8 cellular contexts compared by ENCODE assay signal in genomic region chr12:9446883-9447761, GRCh38.
DNase-seq lines count a peak whose midpoint lies in the region; ATAC-seq, FAIRE-seq and TF ChIP-seq lines count a peak whose summit lies in the region.
"Not testable (repeated sequence)": the region's sequence is repeated elsewhere in the genome, so short reads cannot be mapped to it uniquely, and the experiment has no call there.

No MANE protein-coding gene starts in this region.

- H3K4me1 Mint-ChIP-seq in IgD-negative memory B cell = peaks cover 11 to 24% (median 12%) of the 10 kb centered on the region in 3 donors
- H3K4me1 Mint-ChIP-seq in activated CD4-positive, alpha-beta memory T cell treated with anti-CD3 and anti-CD28 coated beads for 36 hours (ENCODE audit: low read depth) = peaks cover 13% of the 10 kb centered on the region

- not testable (repeated sequence) for DNase-seq in AG04450 (ENCODE audit: low read depth, low spot score); dorsolateral prefrontal cortex; keratinocyte (ENCODE audit: low read depth, low spot score)
- DNase-seq in activated CD4-positive, alpha-beta memory T cell treated with anti-CD3 and anti-CD28 coated beads for 36 hours = peak; percentile 27

- H3K27ac ChIP-seq in AG04450 (ENCODE audit: low read depth, low read length) (peak overlapping the region; percentile 31), keratinocyte (ENCODE audit: control insufficient read depth, insufficient read depth, low read length) (peak overlapping the region; percentile 43)
- H3K27ac ChIP-seq in dorsolateral prefrontal cortex; rectal smooth muscle tissue (ENCODE audit: low read depth, low read length): not testable (repeated sequence)

- POLR2A ChIA-PET in AG04450 (lab: Yijun Ruan, JAX); activated CD4-positive, alpha-beta memory T cell treated with anti-CD3 and anti-CD28 coated beads for 36 hours (lab: Charles Lee): not testable (repeated sequence)

- intact Hi-C loops in activated CD4-positive, alpha-beta memory T cell treated with anti-CD3 and anti-CD28 coated beads for 36 hours (cut with micrococcal nuclease); dorsolateral prefrontal cortex (cut with DNase I): not testable (repeated sequence)

- H2AFZ ChIP-seq in keratinocyte (ENCODE audit: control insufficient read depth, low read length) = peak overlapping the region; percentile 46

- ATAC-seq in GM19324 (IDR thresholded peaks at IDR 0.05; ENCODE audit: low FRiP score, unreplicated experiment) (peak; percentile 28), HG02763 (IDR thresholded peaks at IDR 0.05; ENCODE audit: unreplicated experiment) (peak; percentile 14)

- not testable (repeated sequence) for H3K9me1 ChIP-seq in keratinocyte (ENCODE audit: control insufficient read depth, extremely low read depth, insufficient read depth, low read length)

- H3K4me2 ChIP-seq in keratinocyte (ENCODE audit: control insufficient read depth, extremely low read depth, insufficient read depth, low read depth, low read length) = peak overlapping the region; percentile 79

- not testable (repeated sequence) for H3K9me3 ChIP-seq in AG04450 (ENCODE audit: control insufficient read depth, insufficient read depth, low read length); keratinocyte (ENCODE audit: control insufficient read depth, low read depth, low read length)

- H3K4me1 ChIP-seq in keratinocyte (ENCODE audit: control insufficient read depth, extremely low read depth, insufficient read depth, low read length); rectal smooth muscle tissue (ENCODE audit: control insufficient read depth, insufficient read depth, low read length): not testable (repeated sequence)

- H3K79me2 ChIP-seq in keratinocyte (ENCODE audit: control insufficient read depth, insufficient read depth, low read length) = not testable (repeated sequence)

- CTCF ChIA-PET in AG04450 (lab: Charles Lee); activated CD4-positive, alpha-beta memory T cell treated with anti-CD3 and anti-CD28 coated beads for 36 hours (lab: Charles Lee): not testable (repeated sequence)

- not testable (repeated sequence) for TF ChIP-seq CTCF in AG04450 (IDR thresholded peaks at IDR 0.05; ENCODE audit: low read depth, low read length); dorsolateral prefrontal cortex (IDR thresholded peaks at IDR 0.05 in 54 of 56, conservative IDR thresholded peaks at IDR 0.05 in 2 of 56; ENCODE audit: low read depth in 1 of 56, partially characterized antibody in 56 of 56); keratinocyte (optimal IDR thresholded peaks at IDR 0.05 in 1 of 3, IDR thresholded peaks at IDR 0.05 in 1 of 3, conservative IDR thresholded peaks at IDR 0.05 in 1 of 3; ENCODE audit: extremely low read depth in 1 of 3, insufficient read depth in 2 of 3, low read length in 3 of 3)

- peak overlapping the region; percentile 73 for H3K9ac ChIP-seq in keratinocyte (ENCODE audit: control insufficient read depth, extremely low read depth, insufficient read depth, low read length)
- H3K9ac ChIP-seq in rectal smooth muscle tissue (ENCODE audit: low read length) = not testable (repeated sequence)

- H3K4me3 ChIP-seq in AG04450 (ENCODE audit: low read depth, low read length) = peak overlapping the region; percentile 66
- peak overlapping the region in 49 of 59 donors; percentile 50 to 84 (median 72) for H3K4me3 ChIP-seq in dorsolateral prefrontal cortex
- H3K4me3 ChIP-seq in keratinocyte (ENCODE audit: control insufficient read depth in 2 of 3, extremely low read depth in 1 of 3, insufficient read depth in 2 of 3, low read depth in 1 of 3, low read length in 3 of 3) = peak overlapping the region; percentile 55 to 73 (median 67)
- H3K4me3 ChIP-seq in rectal smooth muscle tissue (ENCODE audit: low read length) = peak overlapping the region; percentile 61

- not testable (repeated sequence) for H3K36me3 Mint-ChIP-seq in IgD-negative memory B cell; activated CD4-positive, alpha-beta memory T cell treated with anti-CD3 and anti-CD28 coated beads for 36 hours

- not testable (repeated sequence) for FAIRE-seq in keratinocyte (lab: Jason Lieb, UNC)

- dilution Hi-C loops in keratinocyte (cut with MboI; ENCODE audit: extremely low pct_ligation_motif_present, low sequenced_read_pairs) = not testable (repeated sequence)

- not testable (repeated sequence) for H3K9me3 Mint-ChIP-seq in IgD-negative memory B cell; activated CD4-positive, alpha-beta memory T cell treated with anti-CD3 and anti-CD28 coated beads for 36 hours

- H3K27me3 Mint-ChIP-seq in IgD-negative memory B cell; activated CD4-positive, alpha-beta memory T cell treated with anti-CD3 and anti-CD28 coated beads for 36 hours: not testable (repeated sequence)

- H3K36me3 ChIP-seq in keratinocyte (ENCODE audit: control insufficient read depth in 2 of 2, extremely low read depth in 1 of 2, insufficient read depth in 2 of 2, low read length in 2 of 2); rectal smooth muscle tissue (ENCODE audit: control insufficient read depth, insufficient read depth, low read length): not testable (repeated sequence)

- H3K4me3 Mint-ChIP-seq in IgD-negative memory B cell = peak overlapping the region; percentile 97 to 100 (median 99)
- peak overlapping the region; percentile 97 for H3K4me3 Mint-ChIP-seq in activated CD4-positive, alpha-beta memory T cell treated with anti-CD3 and anti-CD28 coated beads for 36 hours

- peak overlapping the region in 2 of 3 donors; percentile 96 to 100 for H3K27ac Mint-ChIP-seq in IgD-negative memory B cell
- not testable (repeated sequence) for H3K27ac Mint-ChIP-seq in activated CD4-positive, alpha-beta memory T cell treated with anti-CD3 and anti-CD28 coated beads for 36 hours

- H3K27me3 ChIP-seq in AG04450 (ENCODE audit: control insufficient read depth, insufficient read depth, low read length); dorsolateral prefrontal cortex; keratinocyte (ENCODE audit: control insufficient read depth, extremely low read depth, insufficient read depth, low read length); rectal smooth muscle tissue (ENCODE audit: control insufficient read depth, insufficient read depth, low read length): not testable (repeated sequence)

- H4K20me1 ChIP-seq in keratinocyte (ENCODE audit: control insufficient read depth, extremely low read depth, insufficient read depth, low read length) = not testable (repeated sequence)
